ENCODE assay signal across 10 cellular contexts in genomic region chr3:9727041-9727595, GRCh38.
DNase-seq lines count a peak whose midpoint lies in the region; ATAC-seq and FAIRE-seq lines count a peak whose summit lies in the region.
"Had no signal": no experiment of that assay in that cellular context is flagged by ENCODE, and none has a peak within 500 bp of the region (broad histone marks: within the 10 kb centered on the region; RNA-seq: fewer than 3 reads in every experiment).

No MANE protein-coding gene starts in this region.

- H3K4me1 Mint-ChIP-seq in memory B cell, result peaks cover 21% of the 10 kb centered on the region

- no peaks in the 10 kb centered on the region for H3K9me3 Mint-ChIP-seq in memory B cell

- H3K27ac Mint-ChIP-seq in memory B cell, result peak overlapping the region; percentile 10

- ATAC-seq in memory B cell (ENCODE audit: low read depth), result peak; percentile 26
- no peak for ATAC-seq in HG03521 (IDR thresholded peaks at IDR 0.05; ENCODE audit: unreplicated experiment)

- no peak for FAIRE-seq in HTR-8/SVneo (lab: Jason Lieb, UNC)
- FAIRE-seq: colon, G401.6 had no signal

- peaks cover 1% of the 10 kb centered on the region for H3K27me3 Mint-ChIP-seq in memory B cell

- DNase-seq in NCI-H510A treated with DMSO at 0.1 percent for 48 hours (lab: John Stamatoyannopoulos, UW) (peak; percentile 53), NCI-H510A (lab: John Stamatoyannopoulos, UW) (no peak), NCI-H82 treated with DMSO at 0.1 percent for 48 hours (lab: John Stamatoyannopoulos, UW; ENCODE audit: unreplicated experiment) (peak; percentile 4), memory B cell (ENCODE audit: low spot score in 2 of 2) (peak; percentile 35 to 52), COLO829 (ENCODE audit: low spot score) (no peak), HTR-8/SVneo (ENCODE audit: insufficient read length, low spot score) (no peak)
- DNase-seq in activated effector memory CD4-positive, alpha-beta T cell treated with Interleukin-2 at 50 U/mL for 16 hours, result peak; percentile 38

- peak overlapping the region; percentile 71 for H3K4me3 Mint-ChIP-seq in memory B cell

- no peaks in the 10 kb centered on the region for H3K36me3 Mint-ChIP-seq in memory B cell

Comparison
In these comparisons a context has a peak if more than half of its experiments do, and no peak if none do; other contexts are left out.
1. DNase-seq: peak in NCI-H510A treated with DMSO at 0.1 percent for 48 hours (single experiment), NCI-H82 treated with DMSO at 0.1 percent for 48 hours (single experiment), activated effector memory CD4-positive, alpha-beta T cell treated with Interleukin-2 at 50 U/mL for 16 hours (single experiment) and memory B cell (2 of 2); none in NCI-H510A (single experiment), COLO829 (single experiment) and HTR-8/SVneo (single experiment).